12 cellular contexts compared by ENCODE assay signal in genomic region chr6:71403422-71404134, GRCh38.
DNase-seq lines count a peak whose midpoint lies in the region; ATAC-seq and TF ChIP-seq lines count a peak whose summit lies in the region.
"Had no signal": no experiment of that assay in that cellular context is flagged by ENCODE, and none has a peak within 500 bp of the region (broad histone marks: within the 10 kb centered on the region; RNA-seq: fewer than 3 reads in every experiment).

No MANE protein-coding gene starts in this region.

- ATAC-seq in activated CD8-positive, alpha-beta memory T cell treated with anti-CD3 and anti-CD28 coated beads, Interleukin-2, amount 10 ng/mL, durations not matched to agents 7 days and 5 days: no peak
- no peak for ATAC-seq in HG02610 (IDR thresholded peaks at IDR 0.05; ENCODE audit: unreplicated experiment)

- peak overlapping the region; percentile 68 for H3K4me3 Mint-ChIP-seq in neural progenitor cell
- H3K4me3 Mint-ChIP-seq in activated CD8-positive, alpha-beta memory T cell treated with anti-CD3 and anti-CD28 coated beads, Interleukin-2, amount 10 ng/mL, durations not matched to agents 7 days and 5 days: no peak overlapping the region
- H3K4me3 Mint-ChIP-seq in activated naive CD4-positive, alpha-beta T cell treated with anti-CD3 and anti-CD28 coated beads for 36 hours: no peak overlapping the region
- H3K4me3 Mint-ChIP-seq: activated naive CD4-positive, alpha-beta T cell treated with anti-CD3 and anti-CD28 coated beads, Interleukin-2, amount 50 U/mL, for 24 hours; CD4-positive, CD25-positive, alpha-beta regulatory T cell had no signal

- H3K9me3 Mint-ChIP-seq in neural progenitor cell: no peaks in the 10 kb centered on the region
- no peaks in the 10 kb centered on the region for H3K9me3 Mint-ChIP-seq in activated CD8-positive, alpha-beta memory T cell treated with anti-CD3 and anti-CD28 coated beads, Interleukin-2, amount 10 ng/mL, durations not matched to agents 7 days and 5 days (ENCODE audit: low read depth)
- H3K9me3 Mint-ChIP-seq in activated naive CD4-positive, alpha-beta T cell treated with anti-CD3 and anti-CD28 coated beads for 36 hours: no peaks in the 10 kb centered on the region
- H3K9me3 Mint-ChIP-seq: activated naive CD4-positive, alpha-beta T cell treated with anti-CD3 and anti-CD28 coated beads, Interleukin-2, amount 50 U/mL, for 24 hours; CD4-positive, CD25-positive, alpha-beta regulatory T cell had no signal

- H3K4me1 Mint-ChIP-seq in neural progenitor cell: peaks cover 56% of the 10 kb centered on the region
- H3K4me1 Mint-ChIP-seq in activated CD8-positive, alpha-beta memory T cell treated with anti-CD3 and anti-CD28 coated beads, Interleukin-2, amount 10 ng/mL, durations not matched to agents 7 days and 5 days: no peaks in the 10 kb centered on the region
- no peaks in the 10 kb centered on the region for H3K4me1 Mint-ChIP-seq in activated naive CD4-positive, alpha-beta T cell treated with anti-CD3 and anti-CD28 coated beads for 36 hours (ENCODE audit: low read depth)
- H3K4me1 Mint-ChIP-seq: activated naive CD4-positive, alpha-beta T cell treated with anti-CD3 and anti-CD28 coated beads, Interleukin-2, amount 50 U/mL, for 24 hours; CD4-positive, CD25-positive, alpha-beta regulatory T cell had no signal

- no peaks in the 10 kb centered on the region for H3K36me3 ChIP-seq in neural progenitor cell

- H3K9me3 ChIP-seq in neural progenitor cell (ENCODE audit: low read depth): no peaks in the 10 kb centered on the region

- CTCF ChIA-PET in activated CD8-positive, alpha-beta memory T cell treated with anti-CD3 and anti-CD28 coated beads, Interleukin-2, amount 10 ng/mL, durations not matched to agents 7 days and 5 days (lab: Charles Lee): no interaction called here
- CTCF ChIA-PET in activated naive CD4-positive, alpha-beta T cell treated with anti-CD3 and anti-CD28 coated beads for 36 hours (lab: Charles Lee): no interaction called here

- peaks cover 28% of the 10 kb centered on the region for H3K4me1 ChIP-seq in neural progenitor cell

- intact Hi-C loops in activated naive CD4-positive, alpha-beta T cell treated with anti-CD3 and anti-CD28 coated beads for 36 hours (cut with micrococcal nuclease): no loop called here

- no peaks in the 10 kb centered on the region for H3F3A ChIP-seq in neural progenitor cell (ENCODE audit: low read depth)

- peaks cover 25% of the 10 kb centered on the region for H3K36me3 Mint-ChIP-seq in neural progenitor cell
- H3K36me3 Mint-ChIP-seq in activated CD8-positive, alpha-beta memory T cell treated with anti-CD3 and anti-CD28 coated beads, Interleukin-2, amount 10 ng/mL, durations not matched to agents 7 days and 5 days: no peaks in the 10 kb centered on the region
- no peaks in the 10 kb centered on the region for H3K36me3 Mint-ChIP-seq in activated naive CD4-positive, alpha-beta T cell treated with anti-CD3 and anti-CD28 coated beads for 36 hours (ENCODE audit: low read depth)
- H3K36me3 Mint-ChIP-seq: activated naive CD4-positive, alpha-beta T cell treated with anti-CD3 and anti-CD28 coated beads, Interleukin-2, amount 50 U/mL, for 24 hours; CD4-positive, CD25-positive, alpha-beta regulatory T cell had no signal

- peak overlapping the region; percentile 92 for H3K27ac ChIP-seq in epithelial cell of prostate
- H3K27ac ChIP-seq in neural progenitor cell: no peak overlapping the region

- H3K4me2 ChIP-seq in neural progenitor cell: no peak overlapping the region

- DNase-seq in DMS79 treated with DMSO at 0.1 percent for 48 hours (lab: John Stamatoyannopoulos, UW) (peak; percentile 30), RPMI8226 (peak; percentile 2), epithelial cell of prostate (ENCODE audit: low read depth, low spot score) (no peak), neural progenitor cell (ENCODE audit: low spot score) (peak; percentile 16)
- DNase-seq in stimulated activated naive CD4-positive, alpha-beta T cell (lab: John Stamatoyannopoulos, UW): no peak
- no peak for DNase-seq in activated CD8-positive, alpha-beta memory T cell treated with anti-CD3 and anti-CD28 coated beads, Interleukin-2, amount 10 ng/mL, durations not matched to agents 7 days and 5 days
- no peak for DNase-seq in activated naive CD4-positive, alpha-beta T cell treated with anti-CD3 and anti-CD28 coated beads for 36 hours
- DNase-seq: activated CD4-positive, CD25-positive, alpha-beta regulatory T cell; CD4-positive, CD25-positive, alpha-beta regulatory T cell; occipital lobe had no signal

- H3K27ac Mint-ChIP-seq in neural progenitor cell: peak overlapping the region; percentile 98
- H3K27ac Mint-ChIP-seq in activated CD8-positive, alpha-beta memory T cell treated with anti-CD3 and anti-CD28 coated beads, Interleukin-2, amount 10 ng/mL, durations not matched to agents 7 days and 5 days: no peak overlapping the region
- no peak overlapping the region for H3K27ac Mint-ChIP-seq in activated naive CD4-positive, alpha-beta T cell treated with anti-CD3 and anti-CD28 coated beads for 36 hours
- H3K27ac Mint-ChIP-seq: activated naive CD4-positive, alpha-beta T cell treated with anti-CD3 and anti-CD28 coated beads, Interleukin-2, amount 50 U/mL, for 24 hours; CD4-positive, CD25-positive, alpha-beta regulatory T cell had no signal

- no peaks in the 10 kb centered on the region for H3K79me2 ChIP-seq in neural progenitor cell (ENCODE audit: low read depth)

- no peaks in the 10 kb centered on the region for H3K27me3 ChIP-seq in neural progenitor cell

- H3K4me3 ChIP-seq in neural progenitor cell: no peak overlapping the region

- no peak for TF ChIP-seq CTCF in neural progenitor cell (IDR thresholded peaks at IDR 0.05)

- no peaks in the 10 kb centered on the region for H4K20me1 ChIP-seq in neural progenitor cell (ENCODE audit: low read depth)

- no peak overlapping the region for H2AFZ ChIP-seq in neural progenitor cell (replicated peaks)

- no peaks in the 10 kb centered on the region for H3K27me3 Mint-ChIP-seq in neural progenitor cell (ENCODE audit: insufficient read depth, low read depth)
- H3K27me3 Mint-ChIP-seq in activated CD8-positive, alpha-beta memory T cell treated with anti-CD3 and anti-CD28 coated beads, Interleukin-2, amount 10 ng/mL, durations not matched to agents 7 days and 5 days: peaks cover 30% of the 10 kb centered on the region
- peaks cover 9% of the 10 kb centered on the region for H3K27me3 Mint-ChIP-seq in activated naive CD4-positive, alpha-beta T cell treated with anti-CD3 and anti-CD28 coated beads for 36 hours (ENCODE audit: low read depth)

- no peak overlapping the region for H3K9ac ChIP-seq in neural progenitor cell

Comparison
In these comparisons a context has a peak if more than half of its experiments do, and no peak if none do; other contexts are left out.
1. DNase-seq: peak in DMS79 treated with DMSO at 0.1 percent for 48 hours (single experiment), RPMI8226 (single experiment) and neural progenitor cell (single experiment); none in epithelial cell of prostate (single experiment), stimulated activated naive CD4-positive, alpha-beta T cell (0 of 6), activated CD8-positive, alpha-beta memory T cell treated with anti-CD3 and anti-CD28 coated beads, Interleukin-2, amount 10 ng/mL, durations not matched to agents 7 days and 5 days (single experiment) and activated naive CD4-positive, alpha-beta T cell treated with anti-CD3 and anti-CD28 coated beads for 36 hours (single experiment).